1 cellular context compared by ENCODE assay signal in genomic region chr5:178207183-178207916, GRCh38.
TF ChIP-seq lines count a peak whose summit lies in the region.

No MANE protein-coding gene starts in this region.

TF ChIP-seq in H1, 55 proteins besides CTCF, POLR2A, EP300 and RAD21:
- TF ChIP-seq POLR2AphosphoS5 (IDR thresholded peaks at IDR 0.05; ENCODE audit: low read depth, low read length): no peak
- no peak for TF ChIP-seq SP2 (IDR thresholded peaks at IDR 0.05; ENCODE audit: low read length)
- TF ChIP-seq SIN3A (conservative IDR thresholded peaks at IDR 0.05 in 1 of 2, IDR thresholded peaks at IDR 0.05 in 1 of 2; ENCODE audit: low read depth in 1 of 2, low read length in 2 of 2): no peak
- TF ChIP-seq RBBP5 (IDR thresholded peaks at IDR 0.05; ENCODE audit: borderline replicate concordance, low read depth, low read length): no peak
- no peak for TF ChIP-seq RNF2 (IDR thresholded peaks at IDR 0.05; ENCODE audit: borderline replicate concordance, low read depth, low read length, missing control alignments, poor library complexity, severe bottlenecking)
- no peak for TF ChIP-seq HDAC2 (IDR thresholded peaks at IDR 0.05; ENCODE audit: borderline replicate concordance in 1 of 2, low read depth in 2 of 2, low read length in 2 of 2)
- TF ChIP-seq JUN (IDR thresholded peaks at IDR 0.05; ENCODE audit: low read depth, low read length): no peak
- TF ChIP-seq YY1 (IDR thresholded peaks at IDR 0.05; ENCODE audit: low read depth, low read length): no peak
- TF ChIP-seq, protein P1, sequence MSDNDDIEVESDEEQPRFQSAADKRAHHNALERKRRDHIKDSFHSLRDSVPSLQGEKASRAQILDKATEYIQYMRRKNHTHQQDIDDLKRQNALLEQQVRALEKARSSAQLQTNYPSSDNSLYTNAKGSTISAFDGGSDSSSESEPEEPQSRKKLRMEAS (IDR thresholded peaks at IDR 0.05): no peak
- no peak for TF ChIP-seq CTBP2 (IDR thresholded peaks at IDR 0.05; ENCODE audit: borderline replicate concordance, insufficient read depth, insufficient read length, low read length)
- no peak for TF ChIP-seq TAF7 (optimal IDR thresholded peaks at IDR 0.05; ENCODE audit: borderline replicate concordance, low read depth, low read length)
- no peak for TF ChIP-seq TAF1 (IDR thresholded peaks at IDR 0.05; ENCODE audit: low read depth, low read length)
- no peak for TF ChIP-seq BRCA1 (IDR thresholded peaks at IDR 0.05; ENCODE audit: low read depth, low read length)
- TF ChIP-seq SIRT6 (IDR thresholded peaks at IDR 0.05; ENCODE audit: low read length): no peak
- TF ChIP-seq, protein P2, sequence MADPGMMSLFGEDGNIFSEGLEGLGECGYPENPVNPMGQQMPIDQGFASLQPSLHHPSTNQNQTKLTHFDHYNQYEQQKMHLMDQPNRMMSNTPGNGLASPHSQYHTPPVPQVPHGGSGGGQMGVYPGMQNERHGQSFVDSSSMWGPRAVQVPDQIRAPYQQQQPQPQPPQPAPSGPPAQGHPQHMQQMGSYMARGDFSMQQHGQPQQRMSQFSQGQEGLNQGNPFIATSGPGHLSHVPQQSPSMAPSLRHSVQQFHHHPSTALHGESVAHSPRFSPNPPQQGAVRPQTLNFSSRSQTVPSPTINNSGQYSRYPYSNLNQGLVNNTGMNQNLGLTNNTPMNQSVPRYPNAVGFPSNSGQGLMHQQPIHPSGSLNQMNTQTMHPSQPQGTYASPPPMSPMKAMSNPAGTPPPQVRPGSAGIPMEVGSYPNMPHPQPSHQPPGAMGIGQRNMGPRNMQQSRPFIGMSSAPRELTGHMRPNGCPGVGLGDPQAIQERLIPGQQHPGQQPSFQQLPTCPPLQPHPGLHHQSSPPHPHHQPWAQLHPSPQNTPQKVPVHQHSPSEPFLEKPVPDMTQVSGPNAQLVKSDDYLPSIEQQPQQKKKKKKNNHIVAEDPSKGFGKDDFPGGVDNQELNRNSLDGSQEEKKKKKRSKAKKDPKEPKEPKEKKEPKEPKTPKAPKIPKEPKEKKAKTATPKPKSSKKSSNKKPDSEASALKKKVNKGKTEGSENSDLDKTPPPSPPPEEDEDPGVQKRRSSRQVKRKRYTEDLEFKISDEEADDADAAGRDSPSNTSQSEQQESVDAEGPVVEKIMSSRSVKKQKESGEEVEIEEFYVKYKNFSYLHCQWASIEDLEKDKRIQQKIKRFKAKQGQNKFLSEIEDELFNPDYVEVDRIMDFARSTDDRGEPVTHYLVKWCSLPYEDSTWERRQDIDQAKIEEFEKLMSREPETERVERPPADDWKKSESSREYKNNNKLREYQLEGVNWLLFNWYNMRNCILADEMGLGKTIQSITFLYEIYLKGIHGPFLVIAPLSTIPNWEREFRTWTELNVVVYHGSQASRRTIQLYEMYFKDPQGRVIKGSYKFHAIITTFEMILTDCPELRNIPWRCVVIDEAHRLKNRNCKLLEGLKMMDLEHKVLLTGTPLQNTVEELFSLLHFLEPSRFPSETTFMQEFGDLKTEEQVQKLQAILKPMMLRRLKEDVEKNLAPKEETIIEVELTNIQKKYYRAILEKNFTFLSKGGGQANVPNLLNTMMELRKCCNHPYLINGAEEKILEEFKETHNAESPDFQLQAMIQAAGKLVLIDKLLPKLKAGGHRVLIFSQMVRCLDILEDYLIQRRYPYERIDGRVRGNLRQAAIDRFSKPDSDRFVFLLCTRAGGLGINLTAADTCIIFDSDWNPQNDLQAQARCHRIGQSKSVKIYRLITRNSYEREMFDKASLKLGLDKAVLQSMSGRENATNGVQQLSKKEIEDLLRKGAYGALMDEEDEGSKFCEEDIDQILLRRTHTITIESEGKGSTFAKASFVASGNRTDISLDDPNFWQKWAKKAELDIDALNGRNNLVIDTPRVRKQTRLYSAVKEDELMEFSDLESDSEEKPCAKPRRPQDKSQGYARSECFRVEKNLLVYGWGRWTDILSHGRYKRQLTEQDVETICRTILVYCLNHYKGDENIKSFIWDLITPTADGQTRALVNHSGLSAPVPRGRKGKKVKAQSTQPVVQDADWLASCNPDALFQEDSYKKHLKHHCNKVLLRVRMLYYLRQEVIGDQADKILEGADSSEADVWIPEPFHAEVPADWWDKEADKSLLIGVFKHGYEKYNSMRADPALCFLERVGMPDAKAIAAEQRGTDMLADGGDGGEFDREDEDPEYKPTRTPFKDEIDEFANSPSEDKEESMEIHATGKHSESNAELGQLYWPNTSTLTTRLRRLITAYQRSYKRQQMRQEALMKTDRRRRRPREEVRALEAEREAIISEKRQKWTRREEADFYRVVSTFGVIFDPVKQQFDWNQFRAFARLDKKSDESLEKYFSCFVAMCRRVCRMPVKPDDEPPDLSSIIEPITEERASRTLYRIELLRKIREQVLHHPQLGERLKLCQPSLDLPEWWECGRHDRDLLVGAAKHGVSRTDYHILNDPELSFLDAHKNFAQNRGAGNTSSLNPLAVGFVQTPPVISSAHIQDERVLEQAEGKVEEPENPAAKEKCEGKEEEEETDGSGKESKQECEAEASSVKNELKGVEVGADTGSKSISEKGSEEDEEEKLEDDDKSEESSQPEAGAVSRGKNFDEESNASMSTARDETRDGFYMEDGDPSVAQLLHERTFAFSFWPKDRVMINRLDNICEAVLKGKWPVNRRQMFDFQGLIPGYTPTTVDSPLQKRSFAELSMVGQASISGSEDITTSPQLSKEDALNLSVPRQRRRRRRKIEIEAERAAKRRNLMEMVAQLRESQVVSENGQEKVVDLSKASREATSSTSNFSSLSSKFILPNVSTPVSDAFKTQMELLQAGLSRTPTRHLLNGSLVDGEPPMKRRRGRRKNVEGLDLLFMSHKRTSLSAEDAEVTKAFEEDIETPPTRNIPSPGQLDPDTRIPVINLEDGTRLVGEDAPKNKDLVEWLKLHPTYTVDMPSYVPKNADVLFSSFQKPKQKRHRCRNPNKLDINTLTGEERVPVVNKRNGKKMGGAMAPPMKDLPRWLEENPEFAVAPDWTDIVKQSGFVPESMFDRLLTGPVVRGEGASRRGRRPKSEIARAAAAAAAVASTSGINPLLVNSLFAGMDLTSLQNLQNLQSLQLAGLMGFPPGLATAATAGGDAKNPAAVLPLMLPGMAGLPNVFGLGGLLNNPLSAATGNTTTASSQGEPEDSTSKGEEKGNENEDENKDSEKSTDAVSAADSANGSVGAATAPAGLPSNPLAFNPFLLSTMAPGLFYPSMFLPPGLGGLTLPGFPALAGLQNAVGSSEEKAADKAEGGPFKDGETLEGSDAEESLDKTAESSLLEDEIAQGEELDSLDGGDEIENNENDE (IDR thresholded peaks at IDR 0.05; ENCODE audit: insufficient replicate concordance, low read length): no peak
- no peak for TF ChIP-seq NRF1 (IDR thresholded peaks at IDR 0.05; ENCODE audit: low read depth, low read length)
- no peak for TF ChIP-seq BACH1 (IDR thresholded peaks at IDR 0.05; ENCODE audit: low read length)
- TF ChIP-seq KDM5A (IDR thresholded peaks at IDR 0.05; ENCODE audit: low read length): no peak
- TF ChIP-seq SUZ12 (IDR thresholded peaks at IDR 0.05; ENCODE audit: low read length): no peak
